ENCODE assay signal across 1 cellular context in the genomic region with DNA sequence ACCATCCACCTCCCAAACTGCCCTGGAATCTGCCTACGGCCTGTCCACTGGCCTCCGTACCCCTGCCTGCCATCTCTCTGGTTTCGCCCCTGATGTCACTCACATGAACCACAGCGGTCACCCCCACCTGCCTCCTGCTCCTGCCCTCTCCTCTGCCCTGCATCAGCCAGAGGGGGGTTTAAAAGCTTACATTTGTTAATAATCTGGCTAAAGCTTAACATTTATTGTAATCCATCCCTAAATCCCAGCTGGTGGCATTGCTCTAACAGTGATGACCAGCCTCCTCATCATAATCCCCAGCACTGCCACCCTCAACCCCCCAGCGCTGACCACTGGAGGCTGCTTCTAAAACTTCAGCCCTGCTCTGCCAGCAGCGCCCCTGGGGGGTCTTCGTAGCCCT.
TF ChIP-seq lines count a peak whose summit lies in the region.

No MANE protein-coding gene starts in this region.

TF ChIP-seq in HepG2, 621 proteins besides CTCF, POLR2A, EP300 and RAD21:
- TF ChIP-seq WIZ (CRISPR knock-in tag; IDR thresholded peaks at IDR 0.05) (no peak), NFE2L2 (IDR thresholded peaks at IDR 0.05; ENCODE audit: low read length) (no peak), ZNF230 (CRISPR knock-in tag; IDR thresholded peaks at IDR 0.05) (no peak), ZNF747 (CRISPR knock-in tag; IDR thresholded peaks at IDR 0.05; ENCODE audit: borderline replicate concordance) (no peak), JARID2 (CRISPR knock-in tag; IDR thresholded peaks at IDR 0.05; ENCODE audit: insufficient replicate concordance) (no peak), RBAK (CRISPR knock-in tag; IDR thresholded peaks at IDR 0.05) (no peak), ATRX (CRISPR knock-in tag; IDR thresholded peaks at IDR 0.05; ENCODE audit: borderline replicate concordance) (no peak), TARDBP (CRISPR knock-in tag; IDR thresholded peaks at IDR 0.05) (no peak)
- TF ChIP-seq, protein P1, sequence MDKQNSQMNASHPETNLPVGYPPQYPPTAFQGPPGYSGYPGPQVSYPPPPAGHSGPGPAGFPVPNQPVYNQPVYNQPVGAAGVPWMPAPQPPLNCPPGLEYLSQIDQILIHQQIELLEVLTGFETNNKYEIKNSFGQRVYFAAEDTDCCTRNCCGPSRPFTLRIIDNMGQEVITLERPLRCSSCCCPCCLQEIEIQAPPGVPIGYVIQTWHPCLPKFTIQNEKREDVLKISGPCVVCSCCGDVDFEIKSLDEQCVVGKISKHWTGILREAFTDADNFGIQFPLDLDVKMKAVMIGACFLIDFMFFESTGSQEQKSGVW (CRISPR knock-in tag; IDR thresholded peaks at IDR 0.05; ENCODE audit: borderline replicate concordance) = no peak
- TF ChIP-seq, protein P2, sequence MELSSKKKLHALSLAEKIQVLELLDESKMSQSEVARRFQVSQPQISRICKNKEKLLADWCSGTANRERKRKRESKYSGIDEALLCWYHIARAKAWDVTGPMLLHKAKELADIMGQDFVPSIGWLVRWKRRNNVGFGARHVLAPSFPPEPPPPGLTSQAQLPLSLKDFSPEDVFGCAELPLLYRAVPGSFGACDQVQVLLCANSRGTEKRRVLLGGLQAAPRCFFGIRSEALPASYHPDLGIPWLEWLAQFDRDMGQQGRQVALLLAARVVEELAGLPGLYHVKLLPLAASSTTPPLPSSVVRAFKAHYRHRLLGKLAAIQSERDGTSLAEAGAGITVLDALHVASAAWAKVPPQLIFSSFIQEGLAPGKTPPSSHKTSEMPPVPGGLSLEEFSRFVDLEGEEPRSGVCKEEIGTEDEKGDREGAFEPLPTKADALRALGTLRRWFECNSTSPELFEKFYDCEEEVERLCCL (CRISPR knock-in tag; IDR thresholded peaks at IDR 0.05; ENCODE audit: borderline replicate concordance) = no peak
- TF ChIP-seq, protein P3, sequence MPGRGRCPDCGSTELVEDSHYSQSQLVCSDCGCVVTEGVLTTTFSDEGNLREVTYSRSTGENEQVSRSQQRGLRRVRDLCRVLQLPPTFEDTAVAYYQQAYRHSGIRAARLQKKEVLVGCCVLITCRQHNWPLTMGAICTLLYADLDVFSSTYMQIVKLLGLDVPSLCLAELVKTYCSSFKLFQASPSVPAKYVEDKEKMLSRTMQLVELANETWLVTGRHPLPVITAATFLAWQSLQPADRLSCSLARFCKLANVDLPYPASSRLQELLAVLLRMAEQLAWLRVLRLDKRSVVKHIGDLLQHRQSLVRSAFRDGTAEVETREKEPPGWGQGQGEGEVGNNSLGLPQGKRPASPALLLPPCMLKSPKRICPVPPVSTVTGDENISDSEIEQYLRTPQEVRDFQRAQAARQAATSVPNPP (CRISPR knock-in tag; IDR thresholded peaks at IDR 0.05) = no peak
- TF ChIP-seq, protein P4, sequence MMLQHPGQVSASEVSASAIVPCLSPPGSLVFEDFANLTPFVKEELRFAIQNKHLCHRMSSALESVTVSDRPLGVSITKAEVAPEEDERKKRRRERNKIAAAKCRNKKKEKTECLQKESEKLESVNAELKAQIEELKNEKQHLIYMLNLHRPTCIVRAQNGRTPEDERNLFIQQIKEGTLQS (CRISPR knock-in tag; IDR thresholded peaks at IDR 0.05) = no peak
